Comparison of ENCODE assay signal across 34 cellular contexts in the genomic region with DNA sequence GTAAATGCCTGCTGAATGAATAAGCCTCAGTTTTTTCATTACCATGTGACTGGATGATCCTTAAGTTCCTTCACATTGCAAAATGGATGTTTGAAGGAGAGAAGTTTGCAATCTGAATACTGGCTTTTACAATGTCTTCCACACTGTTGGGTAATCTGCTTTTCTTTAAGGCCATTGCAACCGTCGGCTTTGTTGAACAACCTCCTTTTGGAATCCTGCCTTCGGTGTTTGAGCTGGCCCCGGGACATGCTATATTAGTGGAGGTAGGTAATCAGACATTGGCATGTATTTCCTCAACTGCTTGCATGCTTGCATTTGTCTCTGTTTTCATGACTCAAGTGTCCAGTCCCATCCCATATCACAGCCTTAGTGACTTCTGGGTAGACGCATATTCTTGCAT.
"Had no signal": no experiment of that assay in that cellular context is flagged by ENCODE, and none has a peak within 500 bp of the region (broad histone marks: within the 10 kb centered on the region; RNA-seq: fewer than 3 reads in every experiment).

No MANE protein-coding gene starts in this region.

- H3K4me3 ChIP-seq: adrenal gland, ascending aorta, breast epithelium, heart left ventricle had no signal

- H3K27me3 Mint-ChIP-seq: activated B cell treated with CpG ODN at 0.5 μM for 24 hours; activated CD4-positive, alpha-beta memory T cell treated with anti-CD3 and anti-CD28 coated beads for 36 hours; activated CD8-positive, alpha-beta memory T cell treated with anti-CD3 and anti-CD28 coated beads, Interleukin-2, amount 10 ng/mL, durations not matched to agents 7 days and 5 days; activated naive CD4-positive, alpha-beta T cell treated with anti-CD3 and anti-CD28 coated beads, Interleukin-2, amount 50 U/mL, for 24 hours; activated naive CD8-positive, alpha-beta T cell treated with anti-CD3 and anti-CD28 coated beads for 36 hours; activated naive CD8-positive, alpha-beta T cell treated with anti-CD3 and anti-CD28 coated beads, Interleukin-2, amount 50 U/mL, for 24 hours; central memory CD8-positive, alpha-beta T cell; effector memory CD8-positive, alpha-beta T cell; T-helper 17 cell had no signal

- H3K4me3 Mint-ChIP-seq: activated B cell treated with CpG ODN at 0.5 μM for 24 hours; activated CD4-positive, alpha-beta memory T cell treated with anti-CD3 and anti-CD28 coated beads for 36 hours; activated CD8-positive, alpha-beta memory T cell treated with anti-CD3 and anti-CD28 coated beads, Interleukin-2, amount 10 ng/mL, durations not matched to agents 7 days and 5 days; activated CD8-positive, alpha-beta T cell treated with anti-CD3 and anti-CD28 coated beads, Interleukin-2, amount 10 ng/mL, durations not matched to agents 7 days and 5 days; activated naive CD4-positive, alpha-beta T cell treated with anti-CD3 and anti-CD28 coated beads for 36 hours; activated naive CD4-positive, alpha-beta T cell treated with anti-CD3 and anti-CD28 coated beads, Interleukin-2, amount 50 U/mL, for 24 hours; activated naive CD8-positive, alpha-beta T cell treated with anti-CD3 and anti-CD28 coated beads for 36 hours; activated naive CD8-positive, alpha-beta T cell treated with anti-CD3 and anti-CD28 coated beads, Interleukin-2, amount 50 U/mL, for 24 hours; activated T-helper 1 cell treated with anti-CD3 and anti-CD28 coated beads, Interleukin-12 subunit alpha, Interleukin-12 subunit beta, Interleukin-2, Interleukin-4 antibody, amounts not matched to agents 30 ng/mL and 10 ng/mL and 1 ng/mL, durations not matched to agents 14 hours and 24 hours and 36 hours; brain; central memory CD8-positive, alpha-beta T cell; effector memory CD8-positive, alpha-beta T cell; T-helper 17 cell; T-helper 2 cell treated with Interferon-gamma antibody and Interleukin-4, amounts not matched to agents 5 μg/mL and 100 μg/mL, for 36 hours had no signal

- H3K27me3 ChIP-seq: adrenal gland, ascending aorta, breast epithelium, heart left ventricle had no signal

- H3K9me3 ChIP-seq: adrenal gland, ascending aorta, breast epithelium had no signal

- ATAC-seq: activated CD4-positive, CD25-positive, alpha-beta regulatory T cell treated with anti-CD3 and anti-CD28 coated beads, Interleukin-2, amount 50 U/mL, for 24 hours; activated CD8-positive, alpha-beta memory T cell treated with anti-CD3 and anti-CD28 coated beads, Interleukin-2, amount 10 ng/mL, durations not matched to agents 7 days and 5 days; activated CD8-positive, alpha-beta T cell treated with anti-CD3 and anti-CD28 coated beads, Interleukin-2, amount 10 ng/mL, durations not matched to agents 7 days and 5 days; activated naive CD8-positive, alpha-beta T cell treated with anti-CD3 and anti-CD28 coated beads, Interleukin-2, amount 50 U/mL, for 24 hours; effector memory CD8-positive, alpha-beta T cell; esophagus mucosa; T-helper 17 cell had no signal

- DNase-seq: activated B cell treated with CpG ODN at 0.5 μM for 24 hours; activated CD4-positive, alpha-beta memory T cell treated with anti-CD3 and anti-CD28 coated beads for 36 hours; activated CD4-positive, alpha-beta T cell treated with anti-CD3 and anti-CD28 coated beads for 48 hours; activated CD8-positive, alpha-beta memory T cell treated with anti-CD3 and anti-CD28 coated beads, Interleukin-2, amount 10 ng/mL, durations not matched to agents 7 days and 5 days; activated CD8-positive, alpha-beta memory T cell treated with anti-CD3 and anti-CD28 coated beads, Interleukin-2, amount 50 U/mL, for 4 hours; activated CD8-positive, alpha-beta T cell treated with anti-CD3 and anti-CD28 coated beads, Interleukin-2, amount 10 ng/mL, durations not matched to agents 7 days and 5 days; activated effector memory CD4-positive, alpha-beta T cell treated with anti-CD3 and anti-CD28 coated beads, Interleukin-2, amount 50 U/mL, for 16 hours; activated naive CD4-positive, alpha-beta T cell treated with anti-CD3 and anti-CD28 coated beads for 36 hours; activated naive CD8-positive, alpha-beta T cell treated with anti-CD3 and anti-CD28 coated beads for 36 hours; activated naive CD8-positive, alpha-beta T cell treated with anti-CD3 and anti-CD28 coated beads, Interleukin-2, amount 50 U/mL, for 24 hours; activated T-cell treated with anti-CD3 and anti-CD28 coated beads, Interleukin-2, amount 50 U/mL, for 1 hour; activated T-cell treated with anti-CD3 and anti-CD28 coated beads, Interleukin-2, amount 50 U/mL, for 48 hours; adrenal gland; amygdala; cortex of kidney; dermis blood vessel endothelial cell; effector CD4-positive, alpha-beta T cell; effector memory CD8-positive, alpha-beta T cell; foreskin fibroblast; heart left ventricle; T-helper 1 cell; T-helper 17 cell; T1000; WERI-Rb-1 had no signal

- H3K4me1 ChIP-seq: adrenal gland, ascending aorta, breast epithelium had no signal

- H3K27ac Mint-ChIP-seq: activated B cell treated with CpG ODN at 0.5 μM for 24 hours; activated CD4-positive, alpha-beta memory T cell treated with anti-CD3 and anti-CD28 coated beads for 36 hours; activated CD8-positive, alpha-beta memory T cell treated with anti-CD3 and anti-CD28 coated beads, Interleukin-2, amount 10 ng/mL, durations not matched to agents 7 days and 5 days; activated CD8-positive, alpha-beta T cell treated with anti-CD3 and anti-CD28 coated beads, Interleukin-2, amount 10 ng/mL, durations not matched to agents 7 days and 5 days; activated naive CD4-positive, alpha-beta T cell treated with anti-CD3 and anti-CD28 coated beads for 36 hours; activated naive CD4-positive, alpha-beta T cell treated with anti-CD3 and anti-CD28 coated beads, Interleukin-2, amount 50 U/mL, for 24 hours; activated naive CD8-positive, alpha-beta T cell treated with anti-CD3 and anti-CD28 coated beads for 36 hours; activated naive CD8-positive, alpha-beta T cell treated with anti-CD3 and anti-CD28 coated beads, Interleukin-2, amount 50 U/mL, for 24 hours; activated T-helper 1 cell treated with anti-CD3 and anti-CD28 coated beads, Interleukin-12 subunit alpha, Interleukin-12 subunit beta, Interleukin-2, Interleukin-4 antibody, amounts not matched to agents 30 ng/mL and 10 ng/mL and 1 ng/mL, durations not matched to agents 14 hours and 24 hours and 36 hours; activated T-helper 2 cell treated with anti-CD3 and anti-CD28 coated beads, Interferon-gamma antibody, Interleukin-2, Interleukin-4, amounts not matched to agents 10 μg/mL and 5 μg/mL and 100 μg/mL, durations not matched to agents 14 hours and 24 hours and 36 hours; brain; effector memory CD8-positive, alpha-beta T cell; T-helper 17 cell; T-helper 2 cell treated with Interferon-gamma antibody and Interleukin-4, amounts not matched to agents 5 μg/mL and 100 μg/mL, for 36 hours had no signal

- H3K4me1 Mint-ChIP-seq: activated B cell treated with CpG ODN at 0.5 μM for 24 hours; activated naive CD4-positive, alpha-beta T cell treated with anti-CD3 and anti-CD28 coated beads, Interleukin-2, amount 50 U/mL, for 24 hours; activated naive CD8-positive, alpha-beta T cell treated with anti-CD3 and anti-CD28 coated beads for 36 hours; brain had no signal

- H3K36me3 ChIP-seq: adrenal gland, ascending aorta, breast epithelium, heart left ventricle, WERI-Rb-1 had no signal

- H3K27ac ChIP-seq: adrenal gland, ascending aorta, breast epithelium, heart left ventricle, WERI-Rb-1 had no signal
